Comparison of ENCODE assay signal across 24 cellular contexts in the genomic region with DNA sequence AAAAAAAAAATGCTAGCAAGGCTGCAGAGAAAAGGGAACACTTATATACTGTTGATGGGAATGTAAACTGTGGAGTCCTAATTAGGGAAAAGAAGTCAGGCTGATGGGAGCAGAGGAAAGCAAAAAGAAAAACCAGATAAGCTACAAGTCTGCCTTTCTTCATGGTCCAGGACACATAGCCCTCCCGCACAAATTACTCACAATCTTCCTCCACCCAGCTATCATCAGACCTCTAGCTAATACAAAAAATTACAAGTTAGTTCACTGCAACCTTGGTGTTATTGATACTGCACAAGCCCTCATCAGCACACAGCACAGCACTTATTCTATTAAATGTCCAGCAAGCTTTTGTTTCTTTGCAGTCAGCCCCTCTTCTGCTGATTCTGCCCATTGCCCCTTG.
"Had no signal": no experiment of that assay in that cellular context is flagged by ENCODE, and none has a peak within 500 bp of the region (broad histone marks: within the 10 kb centered on the region; RNA-seq: fewer than 3 reads in every experiment).

No MANE protein-coding gene starts in this region.

- DNase-seq: activated CD4-positive, alpha-beta memory T cell treated with anti-CD3 and anti-CD28 coated beads for 36 hours; activated CD4-positive, alpha-beta T cell treated with anti-CD3 and anti-CD28 coated beads, Interleukin-2, amount 10 ng/mL, durations not matched to agents 7 days and 5 days; activated CD4-positive, CD25-positive, alpha-beta regulatory T cell; activated CD8-positive, alpha-beta memory T cell treated with anti-CD3 and anti-CD28 coated beads for 24 hours; activated effector memory CD4-positive, alpha-beta T cell treated with anti-CD3 and anti-CD28 coated beads, Interleukin-2, amount 50 U/mL, for 16 hours; activated naive CD4-positive, alpha-beta T cell treated with Interleukin-2 at 50 U/mL for 16 hours; activated naive CD8-positive, alpha-beta T cell treated with anti-CD3 and anti-CD28 coated beads, Interleukin-2, amount 50 U/mL, for 24 hours; activated T-cell treated with anti-CD3 and anti-CD28 coated beads, Interleukin-2, amount 50 U/mL, for 4 hours; amniotic stem cell; body of pancreas; central memory CD4-positive, alpha-beta T cell; Kasumi-1; NCI-H1105; NCI-H1436; NCI-H1694 treated with DMSO at 0.1 percent for 48 hours; NCI-H2029 treated with DMSO at 0.1 percent for 48 hours; NCI-H510A treated with DMSO at 0.1 percent for 48 hours; NCI-H69; Peyer's patch; SHP77 treated with DMSO at 0.1 percent for 48 hours; T-helper 17 cell; T-helper 9 cell had no signal

- H3K36me3 ChIP-seq: ascending aorta, Peyer's patch had no signal

- H3K27me3 ChIP-seq: ascending aorta, body of pancreas, Peyer's patch had no signal

- H3K4me3 ChIP-seq: ascending aorta, body of pancreas, Peyer's patch had no signal

- H3K27ac Mint-ChIP-seq: activated CD4-positive, alpha-beta memory T cell treated with anti-CD3 and anti-CD28 coated beads for 36 hours; activated CD4-positive, alpha-beta T cell treated with anti-CD3 and anti-CD28 coated beads, Interleukin-2, amount 10 ng/mL, durations not matched to agents 7 days and 5 days; activated naive CD4-positive, alpha-beta T cell treated with anti-CD3 and anti-CD28 coated beads, Interleukin-2, amount 50 U/mL, for 72 hours; activated naive CD8-positive, alpha-beta T cell treated with anti-CD3 and anti-CD28 coated beads, Interleukin-2, amount 50 U/mL, for 24 hours; T-helper 17 cell had no signal

- H3K4me1 ChIP-seq: ascending aorta, body of pancreas, Peyer's patch had no signal

- H3K9me3 ChIP-seq: ascending aorta, body of pancreas, Peyer's patch had no signal

- H3K4me3 Mint-ChIP-seq: activated CD4-positive, alpha-beta memory T cell treated with anti-CD3 and anti-CD28 coated beads for 36 hours; activated CD4-positive, alpha-beta T cell treated with anti-CD3 and anti-CD28 coated beads, Interleukin-2, amount 10 ng/mL, durations not matched to agents 7 days and 5 days; activated naive CD8-positive, alpha-beta T cell treated with anti-CD3 and anti-CD28 coated beads, Interleukin-2, amount 50 U/mL, for 24 hours; activated T-cell treated with anti-CD3 and anti-CD28 coated beads, Interleukin-2, amount 50 U/mL, for 4 hours; T-helper 17 cell had no signal

- H3K9me3 Mint-ChIP-seq: activated CD4-positive, alpha-beta memory T cell treated with anti-CD3 and anti-CD28 coated beads for 36 hours; activated CD4-positive, alpha-beta T cell treated with anti-CD3 and anti-CD28 coated beads, Interleukin-2, amount 10 ng/mL, durations not matched to agents 7 days and 5 days; activated naive CD4-positive, alpha-beta T cell treated with anti-CD3 and anti-CD28 coated beads, Interleukin-2, amount 50 U/mL, for 72 hours; activated naive CD8-positive, alpha-beta T cell treated with anti-CD3 and anti-CD28 coated beads, Interleukin-2, amount 50 U/mL, for 24 hours; activated T-cell treated with anti-CD3 and anti-CD28 coated beads, Interleukin-2, amount 50 U/mL, for 4 hours had no signal

- H3K36me3 Mint-ChIP-seq: activated CD4-positive, alpha-beta memory T cell treated with anti-CD3 and anti-CD28 coated beads for 36 hours; activated naive CD4-positive, alpha-beta T cell treated with anti-CD3 and anti-CD28 coated beads, Interleukin-2, amount 50 U/mL, for 72 hours had no signal

- H3K27ac ChIP-seq: ascending aorta, body of pancreas, Peyer's patch had no signal

- ATAC-seq: activated naive CD4-positive, alpha-beta T cell treated with anti-CD3 and anti-CD28 coated beads, Interleukin-2, amount 50 U/mL, for 72 hours; activated naive CD8-positive, alpha-beta T cell treated with anti-CD3 and anti-CD28 coated beads, Interleukin-2, amount 50 U/mL, for 24 hours; activated T-cell treated with anti-CD3 and anti-CD28 coated beads, Interleukin-2, amount 50 U/mL, for 4 hours; body of pancreas; T-helper 17 cell had no signal
